ENCODE assay signal across 25 cellular contexts in the genomic region with DNA sequence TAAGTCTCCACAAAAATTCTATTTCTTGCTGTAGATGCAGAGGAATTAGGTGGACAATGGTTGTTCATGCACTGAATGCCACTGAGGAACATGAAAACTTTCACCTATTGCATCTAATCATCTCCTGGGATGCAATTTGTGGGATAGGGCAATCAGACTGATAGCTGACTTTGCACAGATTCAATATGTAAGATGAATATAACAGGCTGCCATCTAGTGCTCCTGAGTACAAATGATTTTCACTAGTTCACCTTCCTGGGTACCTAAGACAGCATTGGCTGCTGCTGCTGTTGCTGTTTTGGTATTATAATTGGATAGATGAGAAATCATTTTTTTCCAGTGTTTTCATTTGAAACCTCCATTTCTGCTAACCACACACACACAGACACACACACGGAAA. TPM values are rescaled to one million over a fixed set of nuclear protein-coding genes. Genes with fewer than 3 reads are reported as not detected.
"Had no signal": no experiment of that assay in that cellular context is flagged by ENCODE, and none has a peak within 500 bp of the region (broad histone marks: within the 10 kb centered on the region; RNA-seq: fewer than 3 reads in every experiment).

No MANE protein-coding gene starts in this region.

- DNase-seq: activated CD4-positive, alpha-beta memory T cell treated with anti-CD3 and anti-CD28 coated beads for 36 hours; activated CD4-positive, alpha-beta T cell treated with anti-CD3 and anti-CD28 coated beads, Interleukin-2, amount 10 ng/mL, durations not matched to agents 7 days and 5 days; activated CD4-positive, CD25-positive, alpha-beta regulatory T cell; activated gamma-delta T cell; activated naive CD4-positive, alpha-beta T cell treated with anti-CD3 and anti-CD28 coated beads, Interleukin-2, amount 10 ng/mL, durations not matched to agents 7 days and 5 days; activated naive CD8-positive, alpha-beta T cell treated with anti-CD3 and anti-CD28 coated beads for 36 hours; activated T-cell treated with anti-CD3 and anti-CD28 coated beads for 4 hours; activated T-cell treated with anti-CD3 and anti-CD28 coated beads, Interleukin-2, amount 50 U/mL, for 48 hours; anterior cingulate cortex; central memory CD4-positive, alpha-beta T cell; MG63; MV-4-11; NCI-H1092 treated with DMSO at 0.1 percent for 48 hours; NCI-H1417 treated with DMSO at 0.1 percent for 48 hours; NCI-H1694 treated with DMSO at 0.1 percent for 48 hours; NCI-H2029 treated with DMSO at 0.1 percent for 48 hours; NCI-H510A treated with DMSO at 0.1 percent for 48 hours; PC-9; T-cell; T-helper 2 cell had no signal

- H3K27ac ChIP-seq: KMS-11, PC-9, SK-N-MC, VCaP had no signal

- ATAC-seq: activated T-helper 17 cell treated with anti-CD3 and anti-CD28 coated beads, Interleukin-2, amount 50 U/mL, for 72 hours; T-cell had no signal

- H3K27me3 ChIP-seq: MG63 had no signal

- H3K4me2 ChIP-seq: KMS-11, PC-9 had no signal

- H2AFZ ChIP-seq: PC-9 had no signal

- H3K9me3 ChIP-seq: MG63 had no signal

- H3K4me3 ChIP-seq: MG63, PC-9, SK-N-MC had no signal

RNA-seq across cellular contexts. Expression of a gene that starts 41.4 kb away (rescaled TPM):
- total RNA-seq: chondrocyte, PC-9 had no signal
